Comparison of ENCODE assay signal across 22 cellular contexts in genomic region chr17:37135581-37135980, GRCh38.
"Had no signal": no experiment of that assay in that cellular context is flagged by ENCODE, and none has a peak within 500 bp of the region (broad histone marks: within the 10 kb centered on the region; RNA-seq: fewer than 3 reads in every experiment).

No MANE protein-coding gene starts in this region.

- H3K9me3 Mint-ChIP-seq: naive thymus-derived CD8-positive, alpha-beta T cell; neural crest cell; stimulated activated effector memory CD8-positive, alpha-beta T cell treated with anti-CD3 and anti-CD28 coated beads, Interleukin-12 subunit alpha, Interleukin-12 subunit beta, amount 100 ng/mL, for 72 hours; type B pancreatic cell had no signal

- H3K36me3 ChIP-seq: pancreas, thyroid gland had no signal

- H3K27me3 Mint-ChIP-seq: naive thymus-derived CD8-positive, alpha-beta T cell; type B pancreatic cell had no signal

- H3K4me1 ChIP-seq: pancreas, psoas muscle, right lobe of liver, suprapubic skin, thyroid gland had no signal

- H3K27ac Mint-ChIP-seq: stimulated activated effector memory CD8-positive, alpha-beta T cell treated with anti-CD3 and anti-CD28 coated beads, Interleukin-12 subunit alpha, Interleukin-12 subunit beta, amount 100 ng/mL, for 72 hours; type B pancreatic cell had no signal

- ATAC-seq: esophagus mucosa; heart left ventricle; left lobe of liver; mucosa of descending colon; naive thymus-derived CD8-positive, alpha-beta T cell; pancreas; psoas muscle; right lobe of liver; stimulated activated effector memory CD8-positive, alpha-beta T cell treated with anti-CD3 and anti-CD28 coated beads, Interleukin-12 subunit alpha, Interleukin-12 subunit beta, amount 100 ng/mL, for 72 hours; stimulated activated naive CD8-positive, alpha-beta T cell treated with anti-CD3 and anti-CD28 coated beads, Interleukin-15, Interleukin-2, amounts not matched to agents 100 U/mL and 50 U/mL, for 24 hours had no signal

- H3K27ac ChIP-seq: heart left ventricle, pancreas, psoas muscle, right lobe of liver, suprapubic skin, thyroid gland had no signal

- H3K36me3 Mint-ChIP-seq: stimulated activated effector memory CD8-positive, alpha-beta T cell treated with anti-CD3 and anti-CD28 coated beads, Interleukin-12 subunit alpha, Interleukin-12 subunit beta, amount 100 ng/mL, for 72 hours had no signal

- H3K9me3 ChIP-seq: heart left ventricle, mucosa of descending colon, pancreas, psoas muscle, right lobe of liver, suprapubic skin, thyroid gland had no signal

- DNase-seq: effector memory CD4-positive, alpha-beta T cell; heart left ventricle; hippocampal formation; kidney glomerular epithelial cell; mammary epithelial cell; mucosa of descending colon; naive thymus-derived CD8-positive, alpha-beta T cell; nucleus accumbens; pancreas; psoas muscle; retina; right lobe of liver; stimulated activated CD4-positive, alpha-beta T cell treated with anti-CD3 and anti-CD28 coated beads, Interleukin-4, amount 100 ng/mL, for 1 hour; stimulated activated CD8-positive, alpha-beta memory T cell treated with anti-CD3 and anti-CD28 coated beads, Interleukin-4, amount 100 ng/mL, for 48 hours; stimulated activated naive CD8-positive, alpha-beta T cell treated with anti-CD3 and anti-CD28 coated beads, Interleukin-15, Interleukin-2, amounts not matched to agents 100 U/mL and 50 U/mL, for 24 hours; thyroid gland had no signal

- H3K27me3 ChIP-seq: heart left ventricle, pancreas, right lobe of liver, suprapubic skin, thyroid gland had no signal

- H3K4me3 ChIP-seq: heart left ventricle, mucosa of descending colon, pancreas, psoas muscle, right lobe of liver, suprapubic skin, thyroid gland had no signal

- H3K4me3 Mint-ChIP-seq: naive thymus-derived CD8-positive, alpha-beta T cell; neural crest cell; stimulated activated effector memory CD8-positive, alpha-beta T cell treated with anti-CD3 and anti-CD28 coated beads, Interleukin-12 subunit alpha, Interleukin-12 subunit beta, amount 100 ng/mL, for 72 hours; type B pancreatic cell had no signal

- H3K4me1 Mint-ChIP-seq: stimulated activated effector memory CD8-positive, alpha-beta T cell treated with anti-CD3 and anti-CD28 coated beads, Interleukin-12 subunit alpha, Interleukin-12 subunit beta, amount 100 ng/mL, for 72 hours had no signal
